8 cellular contexts compared by ENCODE assay signal in the genomic region with DNA sequence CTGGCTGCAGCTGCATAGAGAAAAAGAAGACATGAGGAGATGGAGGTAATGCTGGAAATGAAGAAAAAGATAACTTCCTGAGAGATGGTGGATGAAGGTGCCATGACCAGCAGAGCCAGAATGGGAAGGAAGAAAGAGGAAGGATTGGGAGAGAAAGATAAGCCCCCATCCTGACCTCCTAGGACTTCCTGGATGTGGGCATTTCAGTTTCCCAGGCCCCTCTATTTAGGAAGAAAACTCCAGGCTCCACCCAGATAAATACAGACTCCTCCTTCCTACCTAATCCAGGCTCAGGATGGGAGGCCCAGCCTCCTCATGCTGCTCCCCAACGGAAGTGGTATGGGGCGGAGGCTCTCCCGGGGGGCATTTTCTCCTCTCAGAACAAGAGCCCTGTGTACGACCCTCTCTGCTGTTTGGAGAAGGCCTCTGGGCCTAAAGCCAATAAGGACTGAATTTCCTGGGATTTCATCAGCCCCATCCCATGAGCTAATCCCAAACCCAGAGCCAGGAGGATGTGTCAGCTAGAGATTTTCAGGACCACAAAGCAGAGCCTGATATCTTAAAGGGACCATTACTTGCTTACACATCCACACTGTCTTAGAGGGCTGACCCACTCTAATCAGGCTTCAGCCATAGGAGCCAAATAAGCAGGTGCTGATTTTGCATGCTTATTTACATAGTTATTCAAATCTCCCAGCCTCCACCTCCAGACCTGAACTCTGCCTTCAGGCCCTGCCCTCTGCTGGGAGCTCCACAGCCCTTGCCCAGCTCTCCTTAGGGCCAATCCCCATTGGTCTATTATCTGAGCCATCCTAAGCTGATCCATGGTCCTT. TPM values are rescaled to one million over a fixed set of nuclear protein-coding genes. Genes with fewer than 3 reads are reported as not detected.
DNase-seq lines count a peak whose midpoint lies in the region; ATAC-seq, FAIRE-seq and TF ChIP-seq lines count a peak whose summit lies in the region.

No MANE protein-coding gene starts in this region.

- H3K27ac Mint-ChIP-seq in progenitor cell of endocrine pancreas = peak overlapping the region; percentile 65

- peak overlapping the region; percentile 70 for H3K4me3 Mint-ChIP-seq in progenitor cell of endocrine pancreas (ENCODE audit: low read depth)

- H3K27me3 ChIP-seq in DND-41 (ENCODE audit: insufficient read depth, low read length, poor library complexity) = no peaks in the 10 kb centered on the region

- H3K4me1 ChIP-seq in DND-41 (ENCODE audit: insufficient read depth, low read length) = peaks cover 15% of the 10 kb centered on the region

- H3K9ac ChIP-seq in DND-41 (ENCODE audit: low read depth, low read length) = no peak overlapping the region

- no peaks in the 10 kb centered on the region for H3K9me3 ChIP-seq in DND-41 (ENCODE audit: insufficient read depth, low read length, severe bottlenecking)

- no peaks in the 10 kb centered on the region for H3K27me3 Mint-ChIP-seq in progenitor cell of endocrine pancreas

- no peak for DNase-seq in DND-41
- peak; percentile 57 for DNase-seq in HTR-8/SVneo (ENCODE audit: insufficient read length, low spot score)
- peak; percentile 97 for DNase-seq in SW480 (ENCODE audit: low spot score)
- DNase-seq in fibroblast of villous mesenchyme (ENCODE audit: low read depth) = peak; percentile 99
- no peak for DNase-seq in progenitor cell of endocrine pancreas (ENCODE audit: low spot score, unreplicated experiment)
- DNase-seq in pons (ENCODE audit: low spot score) = no peak
- no peak for DNase-seq in NCI-H2227 treated with DMSO at 0.1 percent for 48 hours (lab: John Stamatoyannopoulos, UW)

- no peak overlapping the region for H3K27ac ChIP-seq in DND-41 (ENCODE audit: low read length)

- peaks cover 33% of the 10 kb centered on the region for H3K4me1 Mint-ChIP-seq in progenitor cell of endocrine pancreas (ENCODE audit: low read depth)

- H4K20me1 ChIP-seq in DND-41 (ENCODE audit: insufficient read depth, low read length) = no peaks in the 10 kb centered on the region

- no peak overlapping the region for H3K4me3 ChIP-seq in DND-41 (ENCODE audit: low read depth in 1 of 2, low read length in 2 of 2)
- H3K4me3 ChIP-seq in fibroblast of villous mesenchyme (ENCODE audit: low read depth, low read length) = peak overlapping the region; percentile 89

- no peak overlapping the region for H3K4me2 ChIP-seq in DND-41 (ENCODE audit: insufficient read depth, low read length)

- no peaks in the 10 kb centered on the region for H3K36me3 Mint-ChIP-seq in progenitor cell of endocrine pancreas (ENCODE audit: insufficient read depth)

- no peak overlapping the region for H2AFZ ChIP-seq in DND-41 (ENCODE audit: low read depth, low read length)

- ATAC-seq in DND-41 (ENCODE audit: insufficient read depth, low read depth) = 0 out of 3 replicates have a peak, but pooled peaks have one; percentile 12
- no peak for ATAC-seq in HG02763 (IDR thresholded peaks at IDR 0.05; ENCODE audit: unreplicated experiment)

- FAIRE-seq in HTR-8/SVneo (lab: Jason Lieb, UNC) = no peak

- H3K36me3 ChIP-seq in DND-41 (ENCODE audit: insufficient read depth, low read length) = no peaks in the 10 kb centered on the region

- H3K79me2 ChIP-seq in DND-41 (ENCODE audit: insufficient read depth, low read length) = peaks cover 10% of the 10 kb centered on the region

- no peaks in the 10 kb centered on the region for H3K9me3 Mint-ChIP-seq in progenitor cell of endocrine pancreas (ENCODE audit: low read depth)

- TF ChIP-seq CTCF in DND-41 (IDR thresholded peaks at IDR 0.05; ENCODE audit: borderline replicate concordance, extremely low read depth, low read length, poor library complexity, severe bottlenecking) (no peak), fibroblast of villous mesenchyme (IDR thresholded peaks at IDR 0.05; ENCODE audit: insufficient read depth, low read depth, low read length) (no peak), progenitor cell of endocrine pancreas (IDR thresholded peaks at IDR 0.05; ENCODE audit: unreplicated experiment) (no peak)

RNA-seq across cellular contexts. Expression of a gene that starts 5.1 kb away (rescaled TPM):
- total RNA-seq in fibroblast of villous mesenchyme = 137 and 146 TPM in 2 replicates
- total RNA-seq in progenitor cell of endocrine pancreas = 103 and 111 TPM in 2 replicates

RNA-seq across cellular contexts. Expression of a gene that starts 37.3 kb away (rescaled TPM):
- total RNA-seq in fibroblast of villous mesenchyme = 381 and 386 TPM in 2 replicates
- total RNA-seq in progenitor cell of endocrine pancreas = 299 and 301 TPM in 2 replicates

RNA-seq across cellular contexts. Expression of a gene that starts 42.0 kb away (rescaled TPM):
- total RNA-seq in fibroblast of villous mesenchyme (not detected in 2 replicates), progenitor cell of endocrine pancreas (not detected in 2 replicates)

RNA-seq across cellular contexts. Expression of a gene that starts 49.2 kb away (rescaled TPM):
- total RNA-seq in fibroblast of villous mesenchyme = 23.8 and 42.7 TPM in 2 replicates
- 67.6 and 71.2 TPM in 2 replicates for total RNA-seq in progenitor cell of endocrine pancreas

Comparison
In these comparisons a context has a peak if more than half of its experiments do, and no peak if none do; other contexts are left out.
1. DNase-seq: peak in HTR-8/SVneo (single experiment), SW480 (single experiment) and fibroblast of villous mesenchyme (single experiment); none in DND-41 (single experiment), progenitor cell of endocrine pancreas (single experiment), pons (single experiment) and NCI-H2227 treated with DMSO at 0.1 percent for 48 hours (single experiment).